In genomic region chr6:15259766-15260098, GRCh38 we compare ENCODE assay signal across 11 cellular contexts. TPM values are rescaled to one million over a fixed set of nuclear protein-coding genes. Genes with fewer than 3 reads are reported as not detected.
DNase-seq lines count a peak whose midpoint lies in the region; ATAC-seq, FAIRE-seq and TF ChIP-seq lines count a peak whose summit lies in the region.
"Had no signal": no experiment of that assay in that cellular context is flagged by ENCODE, and none has a peak within 500 bp of the region (broad histone marks: within the 10 kb centered on the region; RNA-seq: fewer than 3 reads in every experiment).

No MANE protein-coding gene starts in this region.

- peak overlapping the region; percentile 37 for H3K4me2 ChIP-seq in astrocyte (ENCODE audit: low read length)

- FAIRE-seq in astrocyte (lab: Jason Lieb, UNC): peak; percentile 17

- H3K9me3 ChIP-seq in CD4-positive, CD25-positive, alpha-beta regulatory T cell (ENCODE audit: control insufficient read depth in 2 of 2, low read length in 2 of 2): no peaks in the 10 kb centered on the region
- H3K9me3 ChIP-seq in astrocyte (ENCODE audit: insufficient read depth, low read depth, low read length) (no peaks in the 10 kb centered on the region), tibial artery (no peaks in the 10 kb centered on the region)
- H3K9me3 ChIP-seq: esophagus squamous epithelium had no signal

- H3K27me3 Mint-ChIP-seq in CD4-positive, CD25-positive, alpha-beta regulatory T cell: no peaks in the 10 kb centered on the region
- H3K27me3 Mint-ChIP-seq in astrocyte (ENCODE audit: low read depth, unreplicated experiment) (no peaks in the 10 kb centered on the region), nephron (ENCODE audit: low read depth) (no peaks in the 10 kb centered on the region)

- H3K27me3 ChIP-seq in CD4-positive, CD25-positive, alpha-beta regulatory T cell (ENCODE audit: control insufficient read depth, insufficient read depth, low read length): no peaks in the 10 kb centered on the region
- H3K27me3 ChIP-seq in astrocyte (ENCODE audit: insufficient read depth, low read length): no peaks in the 10 kb centered on the region
- H3K27me3 ChIP-seq in tibial artery: no peaks in the 10 kb centered on the region
- H3K27me3 ChIP-seq: esophagus squamous epithelium had no signal

- no peak for DNase-seq in CD4-positive, CD25-positive, alpha-beta regulatory T cell
- DNase-seq in M059J (ENCODE audit: low read depth) (peak; percentile 62), astrocyte (ENCODE audit: low read depth) (no peak), cerebellar cortex (ENCODE audit: low spot score) (no peak), tibial artery (no peak)
- DNase-seq in activated effector memory CD4-positive, alpha-beta T cell treated with anti-CD3 and anti-CD28 coated beads, Interleukin-2, amount 50 U/mL, for 16 hours: no peak
- DNase-seq: esophagus squamous epithelium, NCI-H146, NCI-H524 had no signal

- H3K79me2 ChIP-seq in astrocyte (ENCODE audit: insufficient read depth, low read length): peaks cover 87% of the 10 kb centered on the region

- peak overlapping the region; percentile 2 for H3K27ac ChIP-seq in CD4-positive, CD25-positive, alpha-beta regulatory T cell (ENCODE audit: insufficient read depth, low read length, poor library complexity, severe bottlenecking)
- H3K27ac ChIP-seq in astrocyte (ENCODE audit: low read depth, low read length) (peak overlapping the region; percentile 3), tibial artery (no peak overlapping the region)
- H3K27ac ChIP-seq: esophagus squamous epithelium had no signal

- H3K9ac ChIP-seq in astrocyte (ENCODE audit: low read length): peak overlapping the region; percentile 2

- no peak overlapping the region for H2AFZ ChIP-seq in astrocyte (ENCODE audit: low read depth, low read length)

- TF ChIP-seq CTCF in astrocyte (IDR thresholded peaks at IDR 0.05; ENCODE audit: insufficient read depth, low read depth, low read length) (no peak), nephron (IDR thresholded peaks at IDR 0.05; ENCODE audit: unreplicated experiment in 3 of 3) (no peak), tibial artery (IDR thresholded peaks at IDR 0.05) (no peak)

- peak overlapping the region in 1 of 4 donors; percentile 7 for H3K4me3 Mint-ChIP-seq in CD4-positive, CD25-positive, alpha-beta regulatory T cell
- H3K4me3 Mint-ChIP-seq in astrocyte (ENCODE audit: unreplicated experiment) (peak overlapping the region; percentile 13), nephron (peak overlapping the region in 1 of 3 experiments; percentile 3)

- no peak overlapping the region for H3K4me3 ChIP-seq in CD4-positive, CD25-positive, alpha-beta regulatory T cell (ENCODE audit: low read depth, low read length)
- H3K4me3 ChIP-seq in astrocyte (ENCODE audit: insufficient read depth, low read depth, low read length): no peak overlapping the region
- H3K4me3 ChIP-seq in tibial artery: no peak overlapping the region
- H3K4me3 ChIP-seq: esophagus squamous epithelium had no signal

- ATAC-seq in CD4-positive, CD25-positive, alpha-beta regulatory T cell (ENCODE audit: low read depth in 2 of 2): no peak
- ATAC-seq in HG03175 (IDR thresholded peaks at IDR 0.05; ENCODE audit: unreplicated experiment): no peak

- intact Hi-C loops in tibial artery (cut with DNase I; ENCODE audit: low total_unique reads): loop anchor here (10.0 kb wide), 1 partner anchor 125 kb away; no protein-coding TSS in a partner anchor

- H3K4me1 ChIP-seq in CD4-positive, CD25-positive, alpha-beta regulatory T cell (ENCODE audit: control insufficient read depth, insufficient read depth, low read length, poor library complexity, severe bottlenecking): peaks cover 31% of the 10 kb centered on the region
- peaks cover 38% of the 10 kb centered on the region for H3K4me1 ChIP-seq in astrocyte (ENCODE audit: insufficient read depth, low read length)
- peaks cover 0 to 43% (median 18%) of the 10 kb centered on the region in 4 donors for H3K4me1 ChIP-seq in tibial artery

- peaks cover 46 to 87% (median 74%) of the 10 kb centered on the region in 4 donors for H3K4me1 Mint-ChIP-seq in CD4-positive, CD25-positive, alpha-beta regulatory T cell
- peaks cover 75% of the 10 kb centered on the region for H3K4me1 Mint-ChIP-seq in astrocyte (ENCODE audit: low read depth, unreplicated experiment)
- H3K4me1 Mint-ChIP-seq in nephron: peaks cover 89% of the 10 kb centered on the region

- H3K27ac Mint-ChIP-seq in CD4-positive, CD25-positive, alpha-beta regulatory T cell: peak overlapping the region in 2 of 3 donors; percentile 16 to 36
- H3K27ac Mint-ChIP-seq in astrocyte (ENCODE audit: unreplicated experiment): peak overlapping the region; percentile 70
- peak overlapping the region; percentile 43 to 55 (median 53) for H3K27ac Mint-ChIP-seq in nephron

- H3K36me3 ChIP-seq in CD4-positive, CD25-positive, alpha-beta regulatory T cell (ENCODE audit: control insufficient read depth, insufficient read depth, low read length): no peaks in the 10 kb centered on the region
- H3K36me3 ChIP-seq in astrocyte (ENCODE audit: insufficient read depth, low read length): no peaks in the 10 kb centered on the region
- no peaks in the 10 kb centered on the region for H3K36me3 ChIP-seq in tibial artery
- H3K36me3 ChIP-seq: esophagus squamous epithelium had no signal

- H4K20me1 ChIP-seq in astrocyte (ENCODE audit: insufficient read depth, low read length): peaks cover 91% of the 10 kb centered on the region

- H3K9me3 Mint-ChIP-seq in CD4-positive, CD25-positive, alpha-beta regulatory T cell: no peaks in the 10 kb centered on the region
- no peaks in the 10 kb centered on the region for H3K9me3 Mint-ChIP-seq in astrocyte (ENCODE audit: unreplicated experiment)
- H3K9me3 Mint-ChIP-seq in nephron: no peaks in the 10 kb centered on the region

- peaks cover 7% of the 10 kb centered on the region for H3K36me3 Mint-ChIP-seq in CD4-positive, CD25-positive, alpha-beta regulatory T cell
- H3K36me3 Mint-ChIP-seq in astrocyte (ENCODE audit: low read depth, unreplicated experiment) (peaks cover 2% of the 10 kb centered on the region), nephron (ENCODE audit: low read depth) (peaks cover 7% of the 10 kb centered on the region)

RNA-seq across cellular contexts. Expression of gene JARID2, which starts 13.9 kb away (rescaled TPM):
- 26.1 TPM for total RNA-seq in CD4-positive, CD25-positive, alpha-beta regulatory T cell
- 1 to 10 TPM; 4.1 to 7.0 (median 5.2) TPM for polyA plus RNA-seq in CD4-positive, CD25-positive, alpha-beta regulatory T cell
- 9.0 and 17.6 TPM in 2 replicates for total RNA-seq in M059J (2014; rRNA removed; shearing (Covaris generic))
- 23.3 and 24.2 TPM in 2 replicates for total RNA-seq in astrocyte

Comparison
In these comparisons a context has a peak if more than half of its experiments do, and no peak if none do; other contexts are left out.
1. H3K27ac ChIP-seq: peak in CD4-positive, CD25-positive, alpha-beta regulatory T cell (single experiment) and astrocyte (single experiment); none in tibial artery (0 of 2).
2. Peak in every context shown above with its lines, with median percentiles within 50 percentile points of each other: H3K27ac Mint-ChIP-seq.